ENCODE assay signal across 14 cellular contexts in genomic region chr13:50376895-50377575, GRCh38.
DNase-seq lines count a peak whose midpoint lies in the region; ATAC-seq and TF ChIP-seq lines count a peak whose summit lies in the region.
"Had no signal": no experiment of that assay in that cellular context is flagged by ENCODE, and none has a peak within 500 bp of the region (broad histone marks: within the 10 kb centered on the region; RNA-seq: fewer than 3 reads in every experiment).

No MANE protein-coding gene starts in this region.

- H3K27ac ChIP-seq in WERI-Rb-1 (no peak overlapping the region), upper lobe of right lung (no peak overlapping the region)
- H3K27ac ChIP-seq: ovary had no signal

- peak; percentile 47 for TF ChIP-seq CTCF in WERI-Rb-1 (IDR thresholded peaks at IDR 0.05; ENCODE audit: low read depth, low read length)
- TF ChIP-seq CTCF in upper lobe of right lung (IDR thresholded peaks at IDR 0.05) = peak; percentile 7
- no peak for TF ChIP-seq CTCF in CD14-positive monocyte (IDR thresholded peaks at IDR 0.05)

- H3K4me1 ChIP-seq in upper lobe of right lung = no peaks in the 10 kb centered on the region

- DNase-seq in Right ventricle myocardium inferior (ENCODE audit: missing footprints) (no peak), left cardiac atrium (no peak), WERI-Rb-1 (peak; percentile 58), iPS-NIHi11 (ENCODE audit: low spot score) (peak; percentile 43), upper lobe of right lung (no peak), CD14-positive monocyte (ENCODE audit: low spot score) (no peak), NCI-H2196 treated with DMSO at 0.1 percent for 48 hours (lab: John Stamatoyannopoulos, UW; ENCODE audit: unreplicated experiment) (no peak)
- no peak for DNase-seq in stimulated activated CD4-positive, alpha-beta T cell treated with anti-CD3 and anti-CD28 coated beads, Interleukin-1b, Interleukin-23, amount 100 ng/mL, for 48 hours
- DNase-seq: activated CD8-positive, alpha-beta T cell treated with anti-CD3 and anti-CD28 coated beads, Interleukin-2, amount 10 ng/mL, durations not matched to agents 7 days and 5 days; foreskin melanocyte; ovary had no signal

- H3K36me3 Mint-ChIP-seq in CD14-positive monocyte = peaks cover 4 to 8% of the 10 kb centered on the region in 2 donors
- H3K36me3 Mint-ChIP-seq: stimulated activated effector memory CD8-positive, alpha-beta T cell treated with anti-CD3 and anti-CD28 coated beads, Interleukin-12 subunit alpha, Interleukin-12 subunit beta, amount 100 ng/mL, for 72 hours had no signal

- H3K27me3 Mint-ChIP-seq in CD14-positive monocyte (ENCODE audit: low read depth in 3 of 3) = peaks cover 0 to 2% (median 1%) of the 10 kb centered on the region in 3 donors

- intact Hi-C loops in Right ventricle myocardium inferior (cut with DNase I) (loop anchor here (5.0 to 10.0 kb wide), 2 partner anchors 155 to 538 kb away; no protein-coding TSS in a partner anchor), left cardiac atrium (cut with DNase I) (loop anchor here in 1 of 2 donors (5.0 kb wide), 1 partner anchor 425 kb away; no protein-coding TSS in a partner anchor), upper lobe of right lung (cut with DNase I) (no loop called here), CD14-positive monocyte (cut with micrococcal nuclease) (no loop called here)

- peaks cover 10 to 21% (median 17%) of the 10 kb centered on the region in 7 donors for H3K9me3 Mint-ChIP-seq in CD14-positive monocyte

- H3K36me3 ChIP-seq in WERI-Rb-1 (no peaks in the 10 kb centered on the region), upper lobe of right lung (no peaks in the 10 kb centered on the region)
- H3K36me3 ChIP-seq: ovary had no signal

- H3K27me3 ChIP-seq in WERI-Rb-1 (ENCODE audit: insufficient read depth, low read depth, severe bottlenecking) = no peaks in the 10 kb centered on the region
- no peaks in the 10 kb centered on the region for H3K27me3 ChIP-seq in upper lobe of right lung
- H3K27me3 ChIP-seq: ovary had no signal

- H3K4me3 Mint-ChIP-seq in CD14-positive monocyte = no peak overlapping the region
- H3K4me3 Mint-ChIP-seq: activated CD8-positive, alpha-beta T cell treated with anti-CD3 and anti-CD28 coated beads, Interleukin-2, amount 10 ng/mL, durations not matched to agents 7 days and 5 days; activated naive CD8-positive, alpha-beta T cell; stimulated activated effector memory CD8-positive, alpha-beta T cell treated with anti-CD3 and anti-CD28 coated beads, Interleukin-12 subunit alpha, Interleukin-12 subunit beta, amount 100 ng/mL, for 72 hours had no signal

- no peak overlapping the region for H3K27ac Mint-ChIP-seq in CD14-positive monocyte
- H3K27ac Mint-ChIP-seq: activated CD8-positive, alpha-beta T cell treated with anti-CD3 and anti-CD28 coated beads, Interleukin-2, amount 10 ng/mL, durations not matched to agents 7 days and 5 days; activated naive CD8-positive, alpha-beta T cell; stimulated activated effector memory CD8-positive, alpha-beta T cell treated with anti-CD3 and anti-CD28 coated beads, Interleukin-12 subunit alpha, Interleukin-12 subunit beta, amount 100 ng/mL, for 72 hours had no signal

- ATAC-seq in Right ventricle myocardium inferior (peak; percentile 26), left cardiac atrium (no peak), upper lobe of right lung (peak; percentile 70)
- ATAC-seq: activated CD8-positive, alpha-beta T cell treated with anti-CD3 and anti-CD28 coated beads, Interleukin-2, amount 10 ng/mL, durations not matched to agents 7 days and 5 days; stimulated activated effector memory CD8-positive, alpha-beta T cell treated with anti-CD3 and anti-CD28 coated beads, Interleukin-12 subunit alpha, Interleukin-12 subunit beta, amount 100 ng/mL, for 72 hours had no signal

- peaks cover 5% of the 10 kb centered on the region for H3K4me1 Mint-ChIP-seq in CD14-positive monocyte

- no peak overlapping the region for H3K4me3 ChIP-seq in WERI-Rb-1 (ENCODE audit: low read depth, low read length)
- H3K4me3 ChIP-seq in upper lobe of right lung = no peak overlapping the region
- H3K4me3 ChIP-seq: lung, ovary had no signal

- H3K9me3 ChIP-seq in WERI-Rb-1 (ENCODE audit: severe bottlenecking) = no peaks in the 10 kb centered on the region
- H3K9me3 ChIP-seq in upper lobe of right lung = no peaks in the 10 kb centered on the region
- H3K9me3 ChIP-seq: ovary had no signal

Comparison
In these comparisons a context has a peak if more than half of its experiments do, and no peak if none do; other contexts are left out.
1. ATAC-seq: peak in Right ventricle myocardium inferior (single experiment) and upper lobe of right lung (single experiment); none in left cardiac atrium (0 of 2).
2. DNase-seq: peak in WERI-Rb-1 (single experiment) and iPS-NIHi11 (single experiment); none in Right ventricle myocardium inferior (single experiment), left cardiac atrium (single experiment), upper lobe of right lung (single experiment), stimulated activated CD4-positive, alpha-beta T cell treated with anti-CD3 and anti-CD28 coated beads, Interleukin-1b, Interleukin-23, amount 100 ng/mL, for 48 hours (single experiment), CD14-positive monocyte (single experiment) and NCI-H2196 treated with DMSO at 0.1 percent for 48 hours (single experiment).